ENCODE assay signal across 8 cellular contexts in genomic region chr5:87268126-87268969, GRCh38. TPM values are rescaled to one million over a fixed set of nuclear protein-coding genes. Genes with fewer than 3 reads are reported as not detected.
DNase-seq lines count a peak whose midpoint lies in the region; ATAC-seq and TF ChIP-seq lines count a peak whose summit lies in the region.

No MANE protein-coding gene starts in this region.

- H3K27ac ChIP-seq in lung (ENCODE audit: low read depth in 1 of 2, low read length in 1 of 2), result peak overlapping the region; percentile 92 to 98

- H3K27ac Mint-ChIP-seq in activated CD8-positive, alpha-beta T cell treated with anti-CD3 and anti-CD28 coated beads, Interleukin-2, amount 10 ng/mL, durations not matched to agents 7 days and 5 days, result peak overlapping the region; percentile 94

- WGBS in lung, 2 donors, result 0 to 1% methylated on average over 48 to 49 of the region's 49 CpGs

- POLR2A ChIA-PET in activated CD8-positive, alpha-beta T cell treated with anti-CD3 and anti-CD28 coated beads, Interleukin-2, amount 10 ng/mL, durations not matched to agents 7 days and 5 days (lab: Charles Lee), result interaction anchor here (0.6 to 1.6 kb wide), 3 partner anchors 151 to 207 kb away, joined by 4 to 8 read pairs (median 6); no protein-coding TSS in a partner anchor

- H3K36me3 ChIP-seq in lung (ENCODE audit: control insufficient read depth in 2 of 2, insufficient read depth in 2 of 2, low read length in 2 of 2), result no peaks in the 10 kb centered on the region

- peaks cover 14% of the 10 kb centered on the region for H3K36me3 Mint-ChIP-seq in activated CD8-positive, alpha-beta T cell treated with anti-CD3 and anti-CD28 coated beads, Interleukin-2, amount 10 ng/mL, durations not matched to agents 7 days and 5 days (ENCODE audit: low read depth)

- ATAC-seq in HG02852 (IDR thresholded peaks at IDR 0.05; ENCODE audit: unreplicated experiment), result peak; percentile 55
- peak; percentile 78 for ATAC-seq in activated CD8-positive, alpha-beta T cell treated with anti-CD3 and anti-CD28 coated beads, Interleukin-2, amount 10 ng/mL, durations not matched to agents 7 days and 5 days
- ATAC-seq in lung (ENCODE audit: insufficient read depth, low FRiP score), result peak; percentile 60

- no peaks in the 10 kb centered on the region for H3K9me3 ChIP-seq in lung (ENCODE audit: control insufficient read depth in 2 of 2, insufficient read depth in 1 of 2, low read length in 1 of 2)

- H3K4me1 ChIP-seq in lung (ENCODE audit: control insufficient read depth in 2 of 2, insufficient read depth in 2 of 2, low read length in 2 of 2), result no peaks in the 10 kb centered on the region

- H3K4me3 Mint-ChIP-seq in activated CD8-positive, alpha-beta T cell treated with anti-CD3 and anti-CD28 coated beads, Interleukin-2, amount 10 ng/mL, durations not matched to agents 7 days and 5 days, result peak overlapping the region; percentile 98

- no peaks in the 10 kb centered on the region for H3K27me3 Mint-ChIP-seq in activated CD8-positive, alpha-beta T cell treated with anti-CD3 and anti-CD28 coated beads, Interleukin-2, amount 10 ng/mL, durations not matched to agents 7 days and 5 days (ENCODE audit: low read depth)

- CTCF ChIA-PET in activated CD8-positive, alpha-beta T cell treated with anti-CD3 and anti-CD28 coated beads, Interleukin-2, amount 10 ng/mL, durations not matched to agents 7 days and 5 days (lab: Charles Lee), result interaction anchor here (0.5 to 2.3 kb wide), 8 partner anchors 8 to 388 kb away, joined by 3 to 16 read pairs (median 3); no protein-coding TSS in a partner anchor

- DNase-seq in SIG-M5 treated with dmso at 0.1 percent for 504 hours (lab: John Stamatoyannopoulos, UW; ENCODE audit: unreplicated experiment), result peak; percentile 91
- no peak for DNase-seq in SIG-M5 (lab: John Stamatoyannopoulos, UW)
- DNase-seq in NCI-H2227 treated with DMSO at 0.1 percent for 48 hours (lab: John Stamatoyannopoulos, UW), result peak; percentile 52
- DNase-seq in activated CD8-positive, alpha-beta T cell treated with anti-CD3 and anti-CD28 coated beads, Interleukin-2, amount 10 ng/mL, durations not matched to agents 7 days and 5 days, result peak; percentile 78
- peak; percentile 61 for DNase-seq in effector CD4-positive, alpha-beta T cell
- peak; percentile 66 for DNase-seq in lung (ENCODE audit: low spot score)
- DNase-seq in stimulated activated CD4-positive, alpha-beta T cell treated with anti-CD3 and anti-CD28 coated beads, TNF-alpha, amount 100 ng/mL, for 1 hour (ENCODE audit: low read depth in 3 of 3, low spot score in 1 of 3), result peak; percentile 27 to 56 (median 42)

- TF ChIP-seq CTCF in lung (IDR thresholded peaks at IDR 0.05; ENCODE audit: control extremely low read depth, extremely low read depth), result no peak

- no peaks in the 10 kb centered on the region for H3K27me3 ChIP-seq in lung (ENCODE audit: control insufficient read depth, insufficient read depth)

- peaks cover 32% of the 10 kb centered on the region for H3K4me1 Mint-ChIP-seq in activated CD8-positive, alpha-beta T cell treated with anti-CD3 and anti-CD28 coated beads, Interleukin-2, amount 10 ng/mL, durations not matched to agents 7 days and 5 days (ENCODE audit: low read depth)

- peak overlapping the region; percentile 89 for H3K4me3 ChIP-seq in lung

- H3K9me3 Mint-ChIP-seq in activated CD8-positive, alpha-beta T cell treated with anti-CD3 and anti-CD28 coated beads, Interleukin-2, amount 10 ng/mL, durations not matched to agents 7 days and 5 days (ENCODE audit: insufficient read depth), result no peaks in the 10 kb centered on the region

RNA-seq across cellular contexts. Expression of gene RASA1, which starts 0.7 kb away (rescaled TPM):
- total RNA-seq in activated CD8-positive, alpha-beta T cell treated with anti-CD3 and anti-CD28 coated beads, Interleukin-2, amount 10 ng/mL, durations not matched to agents 7 days and 5 days, result 10 to 100 TPM; 12.9 to 14.8 TPM
- total RNA-seq in lung, result 10 to 100 TPM; 27.4 to 54.0 TPM
- polyA plus RNA-seq in lung, result 10 to 100 TPM in 1 of 2 donors, 1 to 10 TPM in 1; 8.3 to 13.9 TPM
